In genomic region chr17:19181040-19181875, GRCh38 we compare ENCODE assay signal across 9 cellular contexts. TPM values are rescaled to one million over a fixed set of nuclear protein-coding genes. Genes with fewer than 3 reads are reported as not detected.
DNase-seq lines count a peak whose midpoint lies in the region; ATAC-seq, FAIRE-seq and TF ChIP-seq lines count a peak whose summit lies in the region.
"Not testable (repeated sequence)": the region's sequence is repeated elsewhere in the genome, so short reads cannot be mapped to it uniquely, and the experiment has no call there.
"Had no signal": no experiment of that assay in that cellular context is flagged by ENCODE, and none has a peak within 500 bp of the region (broad histone marks: within the 10 kb centered on the region; RNA-seq: fewer than 3 reads in every experiment).

No MANE protein-coding gene starts in this region.

- not testable (repeated sequence) for H4K20me1 ChIP-seq in DND-41 (ENCODE audit: insufficient read depth, low read length)

- ATAC-seq in DND-41 (ENCODE audit: insufficient read depth, low read depth) (peak; percentile 97), GM19324 (IDR thresholded peaks at IDR 0.05; ENCODE audit: low FRiP score, unreplicated experiment) (peak; percentile 92), GM21576 (IDR thresholded peaks at IDR 0.05; ENCODE audit: unreplicated experiment) (peak; percentile 58), HG02884 (IDR thresholded peaks at IDR 0.05; ENCODE audit: unreplicated experiment) (peak; percentile 74), HG03342 (IDR thresholded peaks at IDR 0.05; ENCODE audit: unreplicated experiment) (peak; percentile 88), Right ventricle myocardium superior (ENCODE audit: poor library complexity) (peak; percentile 98), pancreas (peak; percentile 98 to 99 (median 99))
- ATAC-seq in activated CD4-positive, CD25-positive, alpha-beta regulatory T cell treated with anti-CD3 and anti-CD28 coated beads, Interleukin-2, amount 50 U/mL, for 24 hours: peak; percentile 97 to 99

- H3K79me2 ChIP-seq in DND-41 (ENCODE audit: insufficient read depth, low read length): not testable (repeated sequence)

- intact Hi-C loops in Right ventricle myocardium superior (cut with DNase I); pancreas (cut with DNase I): not testable (repeated sequence)

- H3K9ac ChIP-seq in DND-41 (ENCODE audit: low read depth, low read length): not testable (repeated sequence)

- H3K4me3 ChIP-seq in DND-41 (ENCODE audit: low read depth in 1 of 2, low read length in 2 of 2); pancreas: not testable (repeated sequence)

- FAIRE-seq in pancreas (lab: Jason Lieb, UNC): not testable (repeated sequence)

- no CpG with 5 or more reads among the region's 33 CpGs for WGBS in pancreas, 2 donors

- not testable (repeated sequence) for H2AFZ ChIP-seq in DND-41 (ENCODE audit: low read depth, low read length)

- not testable (repeated sequence) for H3K4me2 ChIP-seq in DND-41 (ENCODE audit: insufficient read depth, low read length)

- H3K27ac ChIP-seq in DND-41 (ENCODE audit: low read length); pancreas: not testable (repeated sequence)

- TF ChIP-seq CTCF in DND-41 (IDR thresholded peaks at IDR 0.05; ENCODE audit: borderline replicate concordance, extremely low read depth, low read length, poor library complexity, severe bottlenecking); pancreas (IDR thresholded peaks at IDR 0.05): not testable (repeated sequence)

- DNase-seq in DND-41, Right ventricle myocardium superior, pancreas: not testable (repeated sequence)

- not testable (repeated sequence) for H3K27me3 ChIP-seq in DND-41 (ENCODE audit: insufficient read depth, low read length, poor library complexity); pancreas

- not testable (repeated sequence) for H3K9me3 ChIP-seq in DND-41 (ENCODE audit: insufficient read depth, low read length, severe bottlenecking); pancreas

- not testable (repeated sequence) for H3K36me3 ChIP-seq in DND-41 (ENCODE audit: insufficient read depth, low read length); pancreas

- not testable (repeated sequence) for H3K4me1 ChIP-seq in DND-41 (ENCODE audit: insufficient read depth, low read length); pancreas

RNA-seq across cellular contexts. Expression of gene GRAPL, which starts 53.9 kb away (rescaled TPM):
- total RNA-seq in Right ventricle myocardium superior: 1.5 TPM
- total RNA-seq in pancreas: under 1 TPM in 4 of 6 donors, not detected in 2; 0.19 to 1.00 (median 0.54) TPM
- polyA plus RNA-seq in pancreas: 1 to 10 TPM in 1 of 2 donors, under 1 TPM in 1; 0.87 to 2.5 TPM
- total RNA-seq: Daoy had no signal

RNA-seq across cellular contexts. Expression of gene EPN2, which starts 55.9 kb away (rescaled TPM):
- total RNA-seq in Right ventricle myocardium superior (91.0 TPM), pancreas (10 to 100 TPM; 13.4 to 29.4 (median 15.2) TPM)
- polyA plus RNA-seq in pancreas: 10 to 100 TPM; 15.5 to 17.5 TPM
